ENCODE assay signal across 10 cellular contexts in genomic region chr17:65553646-65554567, GRCh38. TPM values are rescaled to one million over a fixed set of nuclear protein-coding genes. Genes with fewer than 3 reads are reported as not detected.
DNase-seq lines count a peak whose midpoint lies in the region; ATAC-seq, FAIRE-seq and TF ChIP-seq lines count a peak whose summit lies in the region.
"Had no signal": no experiment of that assay in that cellular context is flagged by ENCODE, and none has a peak within 500 bp of the region (broad histone marks: within the 10 kb centered on the region; RNA-seq: fewer than 3 reads in every experiment).

No MANE protein-coding gene starts in this region.

- no peak overlapping the region for H4K8ac ChIP-seq in mesendoderm (ENCODE audit: low read depth, low read length)

- RAD21 ChIA-PET in GM12878 (lab: Charles Lee; ENCODE audit: unreplicated experiment) = interaction anchor here (1.2 kb wide), 1 partner anchor 240 kb away, joined by 3 read pairs; no protein-coding TSS in a partner anchor

- H2BK5ac ChIP-seq in mesendoderm (ENCODE audit: low read length) = no peak overlapping the region

- H3K9me3 ChIP-seq in AG04450 (ENCODE audit: control insufficient read depth, insufficient read depth, low read length) (no peaks in the 10 kb centered on the region; the same call in 1 of the 2 replicates), GM12878 (replicated peaks; ENCODE audit: control insufficient read depth, insufficient read depth, low read length) (no peaks in the 10 kb centered on the region)
- H3K9me3 ChIP-seq: spleen had no signal

- H3K4me2 ChIP-seq in GM12878 (ENCODE audit: control insufficient read depth, insufficient read depth) (peak overlapping the region; percentile 15), mesendoderm (ENCODE audit: low read length) (peak overlapping the region; percentile 23)

- H3K79me1 ChIP-seq in mesendoderm (ENCODE audit: low read length) = peaks cover 37% of the 10 kb centered on the region

- no TSS peak for BruUV-seq in GM12878 (replicated peaks; lab: Mats Ljungman, UMichigan)

- H3K18ac ChIP-seq in mesendoderm (ENCODE audit: low read length) = no peak overlapping the region

- POLR2A ChIA-PET in AG04450 (lab: Yijun Ruan, JAX) (interaction anchor here (1.4 kb wide), 1 partner anchor 23 kb away, joined by 5 read pairs; no protein-coding TSS in a partner anchor), GM12878 (lab: Charles Lee) (no interaction called here)

- in situ Hi-C loops in GM12878 (cut with MboI) = loop anchor here (5.0 to 25.0 kb wide), 2 partner anchors 257 to 592 kb away; no protein-coding TSS in a partner anchor

- H3K4me1 ChIP-seq in GM12878 (ENCODE audit: control insufficient read depth, insufficient read depth, low read length) (peaks cover 4% of the 10 kb centered on the region; the same call in 1 of the 2 replicates), mesendoderm (ENCODE audit: control insufficient read depth, low read depth, low read length) (peaks cover 43% of the 10 kb centered on the region)

- no peak for TF ChIP-seq RAD21 in GM12878 (IDR thresholded peaks at IDR 0.05; ENCODE audit: insufficient read depth, low read depth, low read length)

- no peak for DNase-seq in AG04450 (ENCODE audit: low read depth, low spot score)
- DNase-seq in GM03348 (ENCODE audit: low spot score) = peak; percentile 73
- no peak for DNase-seq in GM12878 (ENCODE audit: low read depth, low spot score)
- no peak for DNase-seq in mesendoderm
- DNase-seq in glomerular visceral epithelial cell (ENCODE audit: extremely low spot score) = no peak
- no peak for DNase-seq in medulla oblongata (ENCODE audit: extremely low spot score)
- DNase-seq: T-helper 1 cell had no signal

- no peak; the same call in 1 of the 2 replicates for TF ChIP-seq CTCF in AG04450 (IDR thresholded peaks at IDR 0.05; ENCODE audit: low read depth, low read length)
- TF ChIP-seq CTCF in GM12878 (IDR thresholded peaks at IDR 0.05 in 2 of 3, conservative IDR thresholded peaks at IDR 0.05 in 1 of 3; ENCODE audit: control insufficient read depth in 2 of 3, extremely low read depth in 1 of 3, insufficient read depth in 1 of 3, low read depth in 3 of 3, low read length in 3 of 3) = no peak

- H2AK5ac ChIP-seq in mesendoderm (ENCODE audit: low read length) = no peak overlapping the region

- no peak overlapping the region for H2BK15ac ChIP-seq in mesendoderm (replicated peaks; ENCODE audit: low read depth)

- peak overlapping the region; percentile 0 for H3K23ac ChIP-seq in mesendoderm (ENCODE audit: low read length)

- WGBS in GM12878 (ENCODE audit: insufficient coverage, insufficient replicate concordance, low lambda C conversion rate, missing lambda C conversion rate) = 48% methylated on average over 10 of the region's 10 CpGs
- WGBS in mesendoderm (ENCODE audit: extremely low coverage, insufficient coverage, low lambda C conversion rate) = no CpG with 5 or more reads among the region's 10 CpGs

- H3K79me2 ChIP-seq in GM12878 (ENCODE audit: control insufficient read depth, insufficient read depth, low read length) = no peaks in the 10 kb centered on the region
- peaks cover 62% of the 10 kb centered on the region for H3K79me2 ChIP-seq in mesendoderm (ENCODE audit: control insufficient read depth, insufficient read depth, low read length)

- H3K27me3 ChIP-seq in AG04450 (ENCODE audit: control insufficient read depth, insufficient read depth, low read length) (peaks cover 7% of the 10 kb centered on the region), GM12878 (replicated peaks in 1 of 2; ENCODE audit: control insufficient read depth in 2 of 2, insufficient read depth in 2 of 2, low read length in 1 of 2) (no peaks in the 10 kb centered on the region), mesendoderm (ENCODE audit: insufficient read depth, low read length, poor library complexity) (no peaks in the 10 kb centered on the region)

- H3K36me3 ChIP-seq in GM12878 (ENCODE audit: control insufficient read depth in 2 of 2, insufficient read depth in 2 of 2, low read length in 1 of 2) = no peaks in the 10 kb centered on the region; a peak in 1 of 4 replicates
- H3K36me3 ChIP-seq in mesendoderm (ENCODE audit: control insufficient read depth, insufficient read depth, low read length) = peaks cover 11% of the 10 kb centered on the region

- H2AFZ ChIP-seq in GM12878 (ENCODE audit: control insufficient read depth, low read depth, low read length) = no peak overlapping the region

- TF ChIP-seq POLR2A in GM12878 (IDR thresholded peaks at IDR 0.05; ENCODE audit: low read depth, low read length) = no peak

- no peak overlapping the region for H4K5ac ChIP-seq in mesendoderm (ENCODE audit: low read length)

- no peak overlapping the region for H3K4ac ChIP-seq in mesendoderm (ENCODE audit: low read depth, low read length)

- ATAC-seq in GM12878 (0 out of 3 replicates have a peak, but pooled peaks have one; percentile 1), GM18519 (IDR thresholded peaks at IDR 0.05; ENCODE audit: low FRiP score, unreplicated experiment) (no peak)
- no peak for ATAC-seq in activated CD4-positive, CD25-positive, alpha-beta regulatory T cell treated with anti-CD3 and anti-CD28 coated beads, Interleukin-2, amount 50 U/mL, for 24 hours

- TF ChIP-seq EP300 in GM12878 (IDR thresholded peaks at IDR 0.05; ENCODE audit: borderline replicate concordance in 1 of 2, control insufficient read depth in 1 of 2, low read depth in 2 of 2, low read length in 2 of 2) = no peak

- no peak overlapping the region for H3K9ac ChIP-seq in GM12878 (ENCODE audit: control insufficient read depth, insufficient read depth, low read length)
- H3K9ac ChIP-seq in mesendoderm (ENCODE audit: low read length) = no peak overlapping the region

- FAIRE-seq in GM12878 (lab: Jason Lieb, UNC) = no peak

- intact Hi-C loops in GM12878 (cut with micrococcal nuclease; ENCODE audit: unreplicated experiment) = no loop called here

- H3K56ac ChIP-seq in mesendoderm (ENCODE audit: low read length) = no peak overlapping the region

- CTCF ChIA-PET in AG04450 (lab: Charles Lee) (interaction anchor here (0.7 kb wide), 1 partner anchor 260 kb away, joined by 3 read pairs; no protein-coding TSS in a partner anchor), GM12878 (lab: Yijun Ruan, JAX) (interaction anchor here (1.4 kb wide), 1 partner anchor 259 kb away, joined by 3 read pairs; no protein-coding TSS in a partner anchor)

- H3K27ac ChIP-seq in AG04450 (ENCODE audit: low read depth, low read length) = peak overlapping the region; percentile 47
- no peak overlapping the region for H3K27ac ChIP-seq in GM12878 (ENCODE audit: control insufficient read depth, insufficient read depth)
- H3K27ac ChIP-seq in mesendoderm (ENCODE audit: low read depth, low read length) = no peak overlapping the region

- H4K20me1 ChIP-seq in GM12878 (ENCODE audit: control insufficient read depth, insufficient read depth) = no peaks in the 10 kb centered on the region; the same call in 1 of the 2 replicates

- SMC1A ChIA-PET in GM12878 (lab: Charles Lee; ENCODE audit: uncharacterized antibody, unreplicated experiment) = no interaction called here

- H2BK120ac ChIP-seq in mesendoderm (ENCODE audit: low read depth, low read length) = no peak overlapping the region

- H3K4me3 ChIP-seq in AG04450 (ENCODE audit: low read depth, low read length) (no peak overlapping the region), GM12878 (no peak overlapping the region), mesendoderm (ENCODE audit: low read length) (no peak overlapping the region)

TF ChIP-seq in GM12878, 131 proteins besides CTCF, POLR2A, EP300 and RAD21:
- TF ChIP-seq BCL11A (IDR thresholded peaks at IDR 0.05; ENCODE audit: low read depth, low read length) = no peak
- no peak for TF ChIP-seq STAT3 (IDR thresholded peaks at IDR 0.05; ENCODE audit: low read depth, low read length)
- 0 out of 2 replicates have a peak, but pooled peaks have one; percentile 2 for TF ChIP-seq RUNX3 (IDR thresholded peaks at IDR 0.05; ENCODE audit: low read length)
- TF ChIP-seq IKZF2 (IDR thresholded peaks at IDR 0.05) = 0 out of 4 replicates have a peak, but pooled peaks of 1 of the 2 experiments have one; percentile 2
- no peak for TF ChIP-seq NRF1 (conservative IDR thresholded peaks at IDR 0.05; ENCODE audit: low read depth, low read length)

RNA-seq across cellular contexts. Expression of gene AXIN2, which starts 7.5 kb away (rescaled TPM):
- polyA plus RNA-seq in AG04450 (2011; rRNA removed) (2.4 and 2.8 TPM in 2 replicates), GM12878 (2011; rRNA removed) (2.5 and 3.7 TPM in 2 replicates), GM12878 (2014; fragmentation: Illumina TruSeq; extraction: Trizol) (1.9 and 2.6 TPM in 2 replicates), GM12878 (2014; fragmentation: Nextera tagmentation; extraction: Ambion mirVana) (under 1 TPM; 0.47 to 0.66 TPM), GM12878 (2014; rRNA removed) (4.4 and 4.8 TPM in 2 replicates), GM12878 (2016; fragmentation: Nextera tagmentation; extraction: Ambion mirVana) (1 to 10 TPM in 1 of 2 experiments, under 1 TPM in 1; 0.58 to 1.6 TPM)
- polyA minus RNA-seq in AG04450 (2011; rRNA and poly(A)+ RNA removed) = 3.5 and 3.8 TPM in 2 replicates
- total RNA-seq in GM12878 (2013; cell fraction: nucleolus; rRNA removed) = 14.6 and 16.2 TPM in 2 replicates
- total RNA-seq in GM12878 (2014; rRNA removed) (4.2 and 4.6 TPM in 2 replicates), GM12878 (2014; rRNA removed; fragmentation: Illumina TruSeq; extraction: Trizol) (2.5 and 3.5 TPM in 2 replicates), GM12878 (2021) (7.2 and 7.8 TPM in 2 replicates)
- 0.68 TPM for polyA plus RNA-seq in GM12878 (2011; ENCODE audit: low read depth)
- 3.2 and 3.5 TPM in 2 replicates for polyA plus RNA-seq in GM12878 (2011; cell fraction: cytosol; rRNA removed)
- polyA plus RNA-seq in GM12878 (2011; cell fraction: nucleus; rRNA removed) = 8.9 and 17.6 TPM in 2 replicates
- 0.72 and 1.5 TPM in 2 replicates for polyA plus RNA-seq in GM12878 (2012)
- polyA minus RNA-seq in GM12878 (2011; rRNA and poly(A)+ RNA removed) = 4.1 and 6.0 TPM in 2 replicates
- polyA minus RNA-seq in GM12878 (2011; cell fraction: cytosol; rRNA and poly(A)+ RNA removed) = 1.5 and 1.7 TPM in 2 replicates
- polyA minus RNA-seq in GM12878 (2011; cell fraction: nucleus; rRNA and poly(A)+ RNA removed) = 7.3 and 10.1 TPM in 2 replicates
- 28.1 TPM for polyA plus RNA-seq in mesendoderm (2013, experiment 1 of 2)
- polyA plus RNA-seq in mesendoderm (2013, experiment 2 of 2) = 28.5 TPM
